In genomic region chr6:8983202-8983688, GRCh38 we compare ENCODE assay signal across 9 cellular contexts.
A peak's percentile ranks its signal among the peaks of the same experiment; 100 is the strongest.
DNase-seq lines count a peak whose midpoint lies in the region; ATAC-seq and TF ChIP-seq lines count a peak whose summit lies in the region.
"Had no signal": no experiment of that assay in that cellular context is flagged by ENCODE, and none has a peak within 500 bp of the region (broad histone marks: within the 10 kb centered on the region; RNA-seq: fewer than 3 reads in every experiment).

No MANE protein-coding gene starts in this region.

- no peaks in the 10 kb centered on the region for H3K4me1 Mint-ChIP-seq in central memory CD8-positive, alpha-beta T cell

- peak; percentile 96 for TF ChIP-seq CTCF in WI38 (IDR thresholded peaks at IDR 0.05; ENCODE audit: low read depth, low read length)

- ATAC-seq in GM18907 (IDR thresholded peaks at IDR 0.05; ENCODE audit: unreplicated experiment) = peak; percentile 99
- ATAC-seq in HG03097 (IDR thresholded peaks at IDR 0.05; ENCODE audit: low FRiP score, unreplicated experiment) = peak; percentile 96
- ATAC-seq in central memory CD8-positive, alpha-beta T cell (replicated peaks; ENCODE audit: extremely low read depth, poor library complexity, severe bottlenecking) = peak; percentile 43
- peak; percentile 89 for ATAC-seq in left colon

- no peaks in the 10 kb centered on the region for H3K36me3 Mint-ChIP-seq in central memory CD8-positive, alpha-beta T cell (ENCODE audit: insufficient read depth)
- H3K36me3 Mint-ChIP-seq: IgD-negative memory B cell had no signal

- H3K9me3 Mint-ChIP-seq in central memory CD8-positive, alpha-beta T cell = no peaks in the 10 kb centered on the region

- no peak overlapping the region for H3K4me3 ChIP-seq in WI38 (ENCODE audit: low read depth, low read length)

- intact Hi-C loops in left colon (cut with DNase I, micrococcal nuclease) = loop anchor here in 1 of 2 donors (10.0 kb wide), 1 partner anchor 1452 kb away; no protein-coding TSS in a partner anchor

- H3K27ac Mint-ChIP-seq in central memory CD8-positive, alpha-beta T cell (ENCODE audit: low read depth) = no peak overlapping the region
- H3K27ac Mint-ChIP-seq: IgD-negative memory B cell had no signal

- no peaks in the 10 kb centered on the region for H3K27me3 Mint-ChIP-seq in central memory CD8-positive, alpha-beta T cell

- H3K4me3 Mint-ChIP-seq in central memory CD8-positive, alpha-beta T cell = no peak overlapping the region
- H3K4me3 Mint-ChIP-seq: IgD-negative memory B cell had no signal

- DNase-seq in AG20443 (ENCODE audit: low spot score) (peak; percentile 89), NCI-H2171 (lab: John Stamatoyannopoulos, UW) (peak; percentile 13), left colon (peak in 1 of 2 donors; percentile 51)
- peak in 1 of 2 donors; percentile 11 for DNase-seq in central memory CD8-positive, alpha-beta T cell (ENCODE audit: low spot score in 2 of 2)
- peak; percentile 53 for DNase-seq in stimulated activated CD4-positive, alpha-beta T cell treated with anti-CD3 and anti-CD28 coated beads, Interleukin-4, amount 100 ng/mL, for 24 hours

Comparison
In these comparisons a context has a peak if more than half of its experiments do, and no peak if none do; other contexts are left out.
1. ATAC-seq: peak in every context shown above with its lines; median percentile 99 in GM18907; 96 in HG03097; 89 in left colon; 43 in central memory CD8-positive, alpha-beta T cell.